ENCODE assay signal across 15 cellular contexts in the genomic region with DNA sequence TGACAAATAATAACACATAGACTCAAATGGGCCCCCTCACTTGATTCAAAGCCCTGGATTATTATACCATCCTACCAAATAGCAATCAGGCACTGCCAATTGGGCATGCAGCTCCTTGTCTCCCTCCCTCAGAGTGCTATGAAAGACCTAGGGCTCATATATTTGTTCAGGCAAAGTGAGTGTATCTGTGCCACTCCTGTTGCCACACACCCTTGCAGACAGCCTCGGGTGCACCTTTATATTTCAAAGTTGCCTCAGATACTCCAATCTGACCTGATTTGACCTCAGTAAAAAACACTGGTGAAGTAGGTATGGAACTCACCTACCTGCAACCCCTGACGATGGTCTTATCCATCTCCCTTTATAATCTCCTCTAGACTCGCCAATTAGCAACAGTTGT.
"Had no signal": no experiment of that assay in that cellular context is flagged by ENCODE, and none has a peak within 500 bp of the region (broad histone marks: within the 10 kb centered on the region; RNA-seq: fewer than 3 reads in every experiment).

No MANE protein-coding gene starts in this region.

- H3K27ac ChIP-seq: lower lobe of right lung, uterus had no signal

- H3K9me3 Mint-ChIP-seq: central memory CD8-positive, alpha-beta T cell; dendritic cell treated with granulocyte-macrophage colony-stimulating factor and Interleukin-4, amounts not matched to agents 40 ng/mL and 50 ng/mL, for 4 days; immature natural killer cell; naive thymus-derived CD8-positive, alpha-beta T cell; stimulated activated naive CD8-positive, alpha-beta T cell treated with anti-CD3 and anti-CD28 coated beads, Interleukin-15, amount 100 ng/mL, for 72 hours; T-helper 2 cell treated with Interferon-gamma antibody and Interleukin-4, amounts not matched to agents 5 μg/mL and 100 μg/mL, for 36 hours had no signal

- H3K9me3 ChIP-seq: lower lobe of right lung, uterus had no signal

- H3K36me3 ChIP-seq: lower lobe of right lung, uterus had no signal

- H3K27ac Mint-ChIP-seq: dendritic cell treated with granulocyte-macrophage colony-stimulating factor and Interleukin-4, amounts not matched to agents 40 ng/mL and 50 ng/mL, for 4 days; naive thymus-derived CD8-positive, alpha-beta T cell; stimulated activated naive CD8-positive, alpha-beta T cell treated with anti-CD3 and anti-CD28 coated beads, Interleukin-15, amount 100 ng/mL, for 72 hours; T-helper 2 cell treated with Interferon-gamma antibody and Interleukin-4, amounts not matched to agents 5 μg/mL and 100 μg/mL, for 36 hours had no signal

- H3K4me3 Mint-ChIP-seq: central memory CD8-positive, alpha-beta T cell; dendritic cell treated with granulocyte-macrophage colony-stimulating factor and Interleukin-4, amounts not matched to agents 40 ng/mL and 50 ng/mL, for 4 days; stimulated activated naive CD8-positive, alpha-beta T cell treated with anti-CD3 and anti-CD28 coated beads, Interleukin-15, amount 100 ng/mL, for 72 hours; T-helper 2 cell treated with Interferon-gamma antibody and Interleukin-4, amounts not matched to agents 5 μg/mL and 100 μg/mL, for 36 hours had no signal

- H3K4me3 ChIP-seq: lower lobe of right lung, uterus had no signal

- H3K27me3 ChIP-seq: uterus had no signal

- H3K4me1 ChIP-seq: uterus had no signal

- H3K36me3 Mint-ChIP-seq: immature natural killer cell; naive thymus-derived CD8-positive, alpha-beta T cell had no signal

- H3K27me3 Mint-ChIP-seq: stimulated activated naive CD8-positive, alpha-beta T cell treated with anti-CD3 and anti-CD28 coated beads, Interleukin-15, amount 100 ng/mL, for 72 hours had no signal

- DNase-seq: activated CD4-positive, alpha-beta T cell treated with anti-CD3 and anti-CD28 coated beads, Interleukin-2, amount 50 U/mL, for 4 hours; activated naive CD4-positive, alpha-beta T cell treated with Interleukin-2 at 50 U/mL for 16 hours; activated T-cell treated with anti-CD3 and anti-CD28 coated beads, Interleukin-2, amount 50 U/mL, for 48 hours; immature natural killer cell; lower lobe of right lung; naive thymus-derived CD8-positive, alpha-beta T cell; stimulated activated CD4-positive, alpha-beta T cell treated with anti-CD3 and anti-CD28 coated beads, Interleukin-12 subunit alpha, Interleukin-12 subunit beta, amount 100 ng/mL, for 4 hours; stimulated activated CD4-positive, alpha-beta T cell treated with anti-CD3 and anti-CD28 coated beads, Interleukin-2, amount 100 ng/mL, for 48 hours; stimulated activated naive CD8-positive, alpha-beta T cell treated with anti-CD3 and anti-CD28 coated beads, Interleukin-15, amount 100 ng/mL, for 72 hours; uterus had no signal

- ATAC-seq: esophagus mucosa; lower lobe of right lung; naive thymus-derived CD8-positive, alpha-beta T cell; sciatic nerve; stimulated activated naive CD8-positive, alpha-beta T cell treated with anti-CD3 and anti-CD28 coated beads, Interleukin-15, amount 100 ng/mL, for 72 hours had no signal
